ENCODE assay signal across 8 cellular contexts in genomic region chr5:34008721-34009120, GRCh38. TPM values are rescaled to one million over a fixed set of nuclear protein-coding genes. Genes with fewer than 3 reads are reported as not detected.
DNase-seq lines count a peak whose midpoint lies in the region; TF ChIP-seq lines count a peak whose summit lies in the region.

No MANE protein-coding gene starts in this region.

- H3K9me3 Mint-ChIP-seq in mesothelial cell of epicardium = peaks cover 7% of the 10 kb centered on the region

- peak overlapping the region; percentile 84 for H3K4me3 Mint-ChIP-seq in mesothelial cell of epicardium

- no peak for DNase-seq in BE2C
- DNase-seq in Jurkat, Clone E6-1 (ENCODE audit: low read depth, low spot score) = no peak
- DNase-seq in astrocyte of the spinal cord (ENCODE audit: low read depth, low spot score) = no peak
- DNase-seq in mesothelial cell of epicardium (ENCODE audit: low spot score in 2 of 2, unreplicated experiment in 2 of 2) = no peak
- no peak for DNase-seq in NAMALWA (ENCODE audit: low spot score)
- DNase-seq in activated CD8-positive, alpha-beta memory T cell treated with anti-CD3 and anti-CD28 coated beads for 24 hours = no peak
- no peak for DNase-seq in stimulated activated CD4-positive, alpha-beta T cell treated with anti-CD3 and anti-CD28 coated beads, Interleukin-12 subunit alpha, Interleukin-12 subunit beta, amount 100 ng/mL, for 4 hours
- DNase-seq in MV-4-11 (lab: John Stamatoyannopoulos, UW) = no peak

- no peaks in the 10 kb centered on the region for H3K36me3 ChIP-seq in BE2C

- H3K27me3 ChIP-seq in BE2C = no peaks in the 10 kb centered on the region; the same call in 1 of the 2 replicates

- H3K4me3 ChIP-seq in BE2C (ENCODE audit: low read depth, low read length) (peak overlapping the region; percentile 93), astrocyte of the spinal cord (ENCODE audit: low read depth, low read length) (peak overlapping the region; percentile 58)
- peak overlapping the region; percentile 92 for H3K4me3 ChIP-seq in Jurkat, Clone E6-1 (ENCODE audit: low read length)

- no peaks in the 10 kb centered on the region for H3K27me3 Mint-ChIP-seq in mesothelial cell of epicardium (ENCODE audit: low read depth)

- H3K9me3 ChIP-seq in BE2C = no peaks in the 10 kb centered on the region

- in situ Hi-C loops in astrocyte of the spinal cord (cut with HindIII; ENCODE audit: low sequenced_read_pairs) = no loop called here

- TF ChIP-seq CTCF in BE2C (IDR thresholded peaks at IDR 0.05; ENCODE audit: low read depth, low read length) (no peak), astrocyte of the spinal cord (IDR thresholded peaks at IDR 0.05; ENCODE audit: low read depth, low read length) (no peak), mesothelial cell of epicardium (IDR thresholded peaks at IDR 0.05; ENCODE audit: unreplicated experiment) (no peak)

- peak overlapping the region; percentile 97 for H3K27ac Mint-ChIP-seq in mesothelial cell of epicardium

- peaks cover 4% of the 10 kb centered on the region for H3K36me3 Mint-ChIP-seq in mesothelial cell of epicardium

- H3K4me1 Mint-ChIP-seq in mesothelial cell of epicardium = peaks cover 21% of the 10 kb centered on the region

- H3K4me1 ChIP-seq in BE2C = no peaks in the 10 kb centered on the region

RNA-seq across cellular contexts. Expression of gene AMACR, which starts 0.9 kb away (rescaled TPM):
- polyA plus RNA-seq in BE2C (2012; ENCODE audit: insufficient read depth, insufficient read length, low read depth) = 9.6 TPM
- polyA plus RNA-seq in Jurkat, Clone E6-1 (2012; ENCODE audit: insufficient read depth, insufficient read length) = 13.6 TPM
- total RNA-seq in mesothelial cell of epicardium = 9.7 to 10.5 TPM (median 9.8 TPM) in 3 replicates

RNA-seq across cellular contexts. Expression of gene SLC45A2, which starts 24.2 kb away (rescaled TPM):
- not detected for polyA plus RNA-seq in BE2C (2012; ENCODE audit: insufficient read depth, insufficient read length, low read depth)
- polyA plus RNA-seq in Jurkat, Clone E6-1 (2012; ENCODE audit: insufficient read depth, insufficient read length) = not detected
- 0.45 to 0.63 TPM (median 0.62 TPM) in 3 replicates for total RNA-seq in mesothelial cell of epicardium

RNA-seq across cellular contexts. Expression of gene C1QTNF3, which starts 34.3 kb away (rescaled TPM):
- polyA plus RNA-seq in BE2C (2012; ENCODE audit: insufficient read depth, insufficient read length, low read depth) = 2.2 TPM
- 12.0 TPM for polyA plus RNA-seq in Jurkat, Clone E6-1 (2012; ENCODE audit: insufficient read depth, insufficient read length)
- 8.5 to 9.8 TPM (median 9.5 TPM) in 3 replicates for total RNA-seq in mesothelial cell of epicardium
